8 cellular contexts compared by ENCODE assay signal in the genomic region with DNA sequence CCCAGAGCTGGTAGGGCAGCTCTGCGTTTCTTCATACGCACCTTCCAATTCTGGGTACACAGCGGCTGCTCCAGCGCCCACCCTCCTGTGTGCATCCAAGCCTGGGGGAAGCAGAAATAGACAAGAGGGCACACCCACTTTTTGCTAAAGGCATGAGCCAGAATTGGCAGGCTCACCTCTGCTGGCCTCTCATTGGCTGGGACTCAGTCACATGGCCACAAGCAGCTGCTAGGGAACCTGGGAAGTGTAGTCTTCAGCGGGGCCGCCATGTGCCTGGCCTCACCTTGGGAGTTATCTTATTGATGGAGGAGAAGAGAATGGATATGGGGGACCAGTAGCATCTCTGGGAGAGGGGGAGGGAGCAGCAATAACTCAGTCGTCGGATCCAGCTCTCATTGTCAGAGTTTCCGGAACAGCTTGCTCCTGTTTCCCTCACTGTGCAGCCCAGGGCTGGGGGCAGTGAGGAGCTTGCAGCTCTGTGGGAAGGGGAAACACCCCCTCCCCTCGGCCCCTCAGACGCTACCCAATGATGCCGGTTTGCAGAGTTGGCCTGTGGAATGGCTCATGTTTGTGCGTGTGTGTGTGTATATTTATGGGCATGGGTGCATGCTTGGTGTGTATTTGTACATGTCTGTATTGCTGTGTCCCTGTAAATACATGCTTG. TPM values are rescaled to one million over a fixed set of nuclear protein-coding genes. Genes with fewer than 3 reads are reported as not detected.
DNase-seq lines count a peak whose midpoint lies in the region; ATAC-seq lines count a peak whose summit lies in the region.

No MANE protein-coding gene starts in this region.

- H2AFZ ChIP-seq in GM23248: peak overlapping the region; percentile 27

- H3K27me3 ChIP-seq in CD8-positive, alpha-beta memory T cell (ENCODE audit: insufficient read depth, low read length, poor library complexity, severe bottlenecking): no peaks in the 10 kb centered on the region
- no peaks in the 10 kb centered on the region for H3K27me3 ChIP-seq in GM23248 (replicated peaks; ENCODE audit: insufficient read depth)

- no peaks in the 10 kb centered on the region for H4K20me1 ChIP-seq in GM23248 (ENCODE audit: insufficient read depth)

- CTCF ChIA-PET in CD8-positive, alpha-beta memory T cell (lab: Charles Lee): interaction anchor here (0.8 to 2.2 kb wide), 7 partner anchors 12 to 535 kb away, joined by 3 to 17 read pairs (median 4); partner anchors contain the start of gene MIEF1

- H3K4me3 Mint-ChIP-seq in CD8-positive, alpha-beta memory T cell: no peak overlapping the region
- H3K4me3 Mint-ChIP-seq in activated naive CD8-positive, alpha-beta T cell: peak overlapping the region; percentile 53

- intact Hi-C loops in left cardiac atrium (cut with DNase I) (loop anchor here (5.0 kb wide), 1 partner anchor 37 kb away; no protein-coding TSS in a partner anchor), sciatic nerve (cut with DNase I) (no loop called here)

- peaks cover 16% of the 10 kb centered on the region for H3F3A ChIP-seq in GM23248 (ENCODE audit: insufficient read depth)

- H3K79me2 ChIP-seq in GM23248 (ENCODE audit: insufficient read depth): no peaks in the 10 kb centered on the region

- WGBS in GM23248 (ENCODE audit: low coverage in 1 of 2, low lambda C conversion rate in 2 of 2, missing lambda C conversion rate in 2 of 2), 2 experiments: 12 to 16% methylated on average over 10 to 13 of the region's 13 CpGs

- no peaks in the 10 kb centered on the region for H3K36me3 Mint-ChIP-seq in CD8-positive, alpha-beta memory T cell
- no peaks in the 10 kb centered on the region for H3K36me3 Mint-ChIP-seq in activated naive CD8-positive, alpha-beta T cell

- peaks cover 10% of the 10 kb centered on the region for H3K4me1 ChIP-seq in CD8-positive, alpha-beta memory T cell (ENCODE audit: insufficient read depth, low read length)
- peaks cover 10% of the 10 kb centered on the region for H3K4me1 ChIP-seq in GM23248 (ENCODE audit: insufficient read depth)

- peaks cover 0 to 4% of the 10 kb centered on the region in 2 donors for H3K27me3 Mint-ChIP-seq in CD8-positive, alpha-beta memory T cell
- no peaks in the 10 kb centered on the region for H3K27me3 Mint-ChIP-seq in activated naive CD8-positive, alpha-beta T cell

- no peak overlapping the region for H3K27ac ChIP-seq in CD8-positive, alpha-beta memory T cell (ENCODE audit: low read depth, low read length)
- no peak overlapping the region for H3K27ac ChIP-seq in GM23248

- no peaks in the 10 kb centered on the region for H3K36me3 ChIP-seq in CD8-positive, alpha-beta memory T cell (ENCODE audit: insufficient read depth, low read length)
- H3K36me3 ChIP-seq in GM23248 (ENCODE audit: low read depth): no peaks in the 10 kb centered on the region

- H3K4me2 ChIP-seq in GM23248 (ENCODE audit: unreplicated experiment): no peak overlapping the region

- no peak overlapping the region for H3K27ac Mint-ChIP-seq in CD8-positive, alpha-beta memory T cell
- H3K27ac Mint-ChIP-seq in activated naive CD8-positive, alpha-beta T cell: peak overlapping the region; percentile 16

- H3K9me3 Mint-ChIP-seq in CD8-positive, alpha-beta memory T cell: no peaks in the 10 kb centered on the region
- H3K9me3 Mint-ChIP-seq in activated naive CD8-positive, alpha-beta T cell (ENCODE audit: low read depth): no peaks in the 10 kb centered on the region

- no peaks in the 10 kb centered on the region for H3K9me3 ChIP-seq in CD8-positive, alpha-beta memory T cell (ENCODE audit: low read length)
- H3K9me3 ChIP-seq in GM23248 (ENCODE audit: low read depth): no peaks in the 10 kb centered on the region

- H3K4me1 Mint-ChIP-seq in CD8-positive, alpha-beta memory T cell: peaks cover 4 to 7% (median 6%) of the 10 kb centered on the region in 3 donors
- peaks cover 13% of the 10 kb centered on the region for H3K4me1 Mint-ChIP-seq in activated naive CD8-positive, alpha-beta T cell (ENCODE audit: low read depth)

- no peaks in the 10 kb centered on the region for H3K9me2 ChIP-seq in GM23248 (ENCODE audit: insufficient read depth)

- in situ Hi-C loops in GM23248 (cut with MboI): loop anchor here (25.0 kb wide), 1 partner anchor 97 kb away; no protein-coding TSS in a partner anchor

- peak; percentile 91 for ATAC-seq in left cardiac atrium
- peak; percentile 90 for ATAC-seq in sciatic nerve

- no peak overlapping the region for H3K9ac ChIP-seq in GM23248

- POLR2A ChIA-PET in CD8-positive, alpha-beta memory T cell (lab: Charles Lee): interaction anchor here (0.5 to 1.3 kb wide), 3 partner anchors 12 to 90 kb away, joined by 3 to 8 read pairs (median 4); partner anchors contain the start of genes MIEF1 and TAB1

- no peak overlapping the region for H3K4me3 ChIP-seq in CD8-positive, alpha-beta memory T cell (ENCODE audit: low read length)
- H3K4me3 ChIP-seq in GM23248: no peak overlapping the region

- peak; percentile 62 to 82 (median 67) for DNase-seq in CD8-positive, alpha-beta memory T cell
- DNase-seq in GM23248 (peak; percentile 91), NCI-H1092 (lab: John Stamatoyannopoulos, UW) (peak; percentile 21), SW 1271 (lab: John Stamatoyannopoulos, UW) (peak; percentile 33 to 39), left cardiac atrium (peak; percentile 88), sciatic nerve (ENCODE audit: low spot score) (peak; percentile 85), NCI-H128 (lab: John Stamatoyannopoulos, UW; ENCODE audit: unreplicated experiment) (no peak)

RNA-seq across cellular contexts. Expression of gene MIEF1, which starts 11.8 kb away (rescaled TPM):
- 10 to 100 TPM; 59.9 to 60.9 TPM for total RNA-seq in CD8-positive, alpha-beta memory T cell
- 29.4 TPM for polyA plus RNA-seq in CD8-positive, alpha-beta memory T cell
- total RNA-seq in GM23248 (2014; rRNA removed; shearing (Covaris generic)): 26.2 and 27.1 TPM in 2 replicates
- 20.2 and 20.6 TPM in 2 replicates for polyA plus RNA-seq in GM23248 (2016; fragmentation: Nextera tagmentation; extraction: Ambion mirVana)
- 10 to 100 TPM; 18.1 to 29.0 TPM for total RNA-seq in left cardiac atrium
- total RNA-seq in sciatic nerve: 19.0 TPM

RNA-seq across cellular contexts. Expression of gene ATF4, which starts 30.1 kb away (rescaled TPM):
- 100 to 1,000 TPM; 757 to 758 TPM for total RNA-seq in CD8-positive, alpha-beta memory T cell
- polyA plus RNA-seq in CD8-positive, alpha-beta memory T cell: 103 TPM
- total RNA-seq in GM23248 (2014; rRNA removed; shearing (Covaris generic)): 481 and 529 TPM in 2 replicates
- polyA plus RNA-seq in GM23248 (2016; fragmentation: Nextera tagmentation; extraction: Ambion mirVana): 282 and 293 TPM in 2 replicates
- 100 to 1,000 TPM; 203 to 294 TPM for total RNA-seq in left cardiac atrium
- 319 TPM for total RNA-seq in sciatic nerve

RNA-seq across cellular contexts. Expression of gene MGAT3, which starts 33.5 kb away (rescaled TPM):
- under 1 TPM; 0.27 to 0.37 TPM for total RNA-seq in CD8-positive, alpha-beta memory T cell
- 0.03 TPM for polyA plus RNA-seq in CD8-positive, alpha-beta memory T cell
- not detected in 2 replicates for total RNA-seq in GM23248 (2014; rRNA removed; shearing (Covaris generic))
- polyA plus RNA-seq in GM23248 (2016; fragmentation: Nextera tagmentation; extraction: Ambion mirVana): not detected in 2 replicates
- 10 to 100 TPM; 11.6 to 13.7 TPM for total RNA-seq in left cardiac atrium
- total RNA-seq in sciatic nerve: 56.5 TPM

RNA-seq across cellular contexts. Expression of gene RPS19BP1, which starts 42.3 kb away (rescaled TPM):
- total RNA-seq in CD8-positive, alpha-beta memory T cell: 100 to 1,000 TPM; 158 to 160 TPM
- polyA plus RNA-seq in CD8-positive, alpha-beta memory T cell: 128 TPM
- 81.6 and 93.9 TPM in 2 replicates for total RNA-seq in GM23248 (2014; rRNA removed; shearing (Covaris generic))
- 114 and 119 TPM in 2 replicates for polyA plus RNA-seq in GM23248 (2016; fragmentation: Nextera tagmentation; extraction: Ambion mirVana)
- total RNA-seq in left cardiac atrium: 10 to 100 TPM; 66.1 to 70.7 TPM
- total RNA-seq in sciatic nerve: 58.2 TPM

Comparison
In these comparisons a context has a peak if more than half of its experiments do, and no peak if none do; other contexts are left out.
1. RNA of gene MGAT3, which starts 33.5 kb away (total RNA-seq): 56.5 TPM in sciatic nerve (single experiment) and 11.6 to 13.7 TPM in left cardiac atrium; 0.27 to 0.37 TPM in CD8-positive, alpha-beta memory T cell and not detected in GM23248; every median in the first group is over 4 times any median in the second.